In genomic region chr6:150719861-150720260, GRCh38 we compare ENCODE assay signal across 1 cellular context.
TF ChIP-seq lines count a peak whose summit lies in the region.

No MANE protein-coding gene starts in this region.

TF ChIP-seq in HEK293, 187 proteins besides CTCF, POLR2A, EP300 and RAD21 (continued from another document):
- TF ChIP-seq ZBTB44 (tag by site-specific recombination; IDR thresholded peaks at IDR 0.05), result no peak
- no peak for TF ChIP-seq YY1 (tag by site-specific recombination; IDR thresholded peaks at IDR 0.05)
- no peak for TF ChIP-seq ZNF664 (tag by site-specific recombination; IDR thresholded peaks at IDR 0.05)
- no peak for TF ChIP-seq ZNF777 (tag by site-specific recombination; IDR thresholded peaks at IDR 0.05; ENCODE audit: borderline replicate concordance)
- TF ChIP-seq ZNF785 (tag by site-specific recombination; IDR thresholded peaks at IDR 0.05), result no peak
- no peak for TF ChIP-seq INSM2 (tag by site-specific recombination; IDR thresholded peaks at IDR 0.05)
- no peak for TF ChIP-seq ZBTB26 (tag by site-specific recombination; optimal IDR thresholded peaks at IDR 0.05)
- no peak for TF ChIP-seq ZNF19 (tag by site-specific recombination; IDR thresholded peaks at IDR 0.05; ENCODE audit: low read depth)
